8 cellular contexts compared by ENCODE assay signal in the genomic region with DNA sequence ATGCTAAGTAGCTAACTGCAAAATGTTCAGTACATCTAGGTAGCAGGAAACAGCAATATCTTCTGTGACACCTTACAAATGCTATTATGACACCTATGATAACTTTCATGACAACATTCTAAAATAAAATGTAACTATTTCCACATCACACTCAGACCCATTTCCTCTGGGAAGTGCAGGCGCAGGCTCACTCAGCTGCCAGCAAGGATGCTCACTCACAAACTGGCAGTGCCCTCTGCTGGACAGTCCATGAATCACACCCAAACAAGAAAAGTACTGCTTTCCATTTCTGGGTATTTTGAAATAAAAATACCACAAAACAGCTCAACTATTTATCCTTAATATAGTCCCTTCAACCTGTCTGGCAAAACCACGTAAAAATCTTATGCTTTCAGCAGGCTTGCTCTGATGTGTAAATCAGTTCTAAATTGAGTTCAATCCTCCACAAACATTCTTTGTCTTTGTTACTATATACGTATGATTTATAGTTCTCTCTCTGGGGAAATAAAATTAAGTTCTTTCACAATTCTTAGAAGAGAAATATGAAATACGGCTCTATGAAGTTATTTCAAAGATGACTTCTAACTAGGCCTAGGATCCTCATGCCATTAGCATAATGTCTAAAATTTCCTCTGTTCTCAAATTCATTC.
DNase-seq lines count a peak whose midpoint lies in the region; ATAC-seq and TF ChIP-seq lines count a peak whose summit lies in the region.

No MANE protein-coding gene starts in this region.

- no peaks in the 10 kb centered on the region for H3K9me3 Mint-ChIP-seq in memory B cell

- H3K27me3 Mint-ChIP-seq in memory B cell, result peaks cover 5% of the 10 kb centered on the region

- no peak overlapping the region for H3K4me3 Mint-ChIP-seq in memory B cell

- peaks cover 14% of the 10 kb centered on the region for H3K4me1 Mint-ChIP-seq in memory B cell

- H3K27ac Mint-ChIP-seq in memory B cell, result no peak overlapping the region

- DNase-seq in NCI-H460 (ENCODE audit: extremely low read depth, low read depth) (peak; percentile 60), memory B cell (ENCODE audit: low spot score in 2 of 2) (peak; percentile 29 to 56)
- peak; percentile 75 to 79 for DNase-seq in activated CD4-positive, alpha-beta T cell treated with anti-CD3 and anti-CD28 coated beads, Interleukin-2, amount 50 U/mL, for 48 hours
- DNase-seq in effector CD8-positive, alpha-beta T cell (lab: John Stamatoyannopoulos, UW), result peak; percentile 44
- DNase-seq in stimulated activated CD8-positive, alpha-beta memory T cell treated with anti-CD3 and anti-CD28 coated beads, Interleukin-15, amount 100 ng/mL, for 48 hours (ENCODE audit: low read depth in 2 of 2), result peak; percentile 25 to 27

- peak; percentile 28 for TF ChIP-seq CTCF in GM12801 (IDR thresholded peaks at IDR 0.05; ENCODE audit: extremely low read depth, insufficient read length)

- ATAC-seq in HG02852 (IDR thresholded peaks at IDR 0.05; ENCODE audit: unreplicated experiment) (peak; percentile 47), memory B cell (ENCODE audit: low read depth) (no peak), GM19023 (IDR thresholded peaks at IDR 0.05; ENCODE audit: unreplicated experiment) (no peak)

- H3K36me3 Mint-ChIP-seq in memory B cell, result no peaks in the 10 kb centered on the region

Comparison
In these comparisons a context has a peak if more than half of its experiments do, and no peak if none do; other contexts are left out.
1. DNase-seq: peak in every context shown above with its lines; median percentile 77 in activated CD4-positive, alpha-beta T cell treated with anti-CD3 and anti-CD28 coated beads, Interleukin-2, amount 50 U/mL, for 48 hours; 60 in NCI-H460; 44 in effector CD8-positive, alpha-beta T cell; 42 in memory B cell; 26 in stimulated activated CD8-positive, alpha-beta memory T cell treated with anti-CD3 and anti-CD28 coated beads, Interleukin-15, amount 100 ng/mL, for 48 hours.